In the genomic region with DNA sequence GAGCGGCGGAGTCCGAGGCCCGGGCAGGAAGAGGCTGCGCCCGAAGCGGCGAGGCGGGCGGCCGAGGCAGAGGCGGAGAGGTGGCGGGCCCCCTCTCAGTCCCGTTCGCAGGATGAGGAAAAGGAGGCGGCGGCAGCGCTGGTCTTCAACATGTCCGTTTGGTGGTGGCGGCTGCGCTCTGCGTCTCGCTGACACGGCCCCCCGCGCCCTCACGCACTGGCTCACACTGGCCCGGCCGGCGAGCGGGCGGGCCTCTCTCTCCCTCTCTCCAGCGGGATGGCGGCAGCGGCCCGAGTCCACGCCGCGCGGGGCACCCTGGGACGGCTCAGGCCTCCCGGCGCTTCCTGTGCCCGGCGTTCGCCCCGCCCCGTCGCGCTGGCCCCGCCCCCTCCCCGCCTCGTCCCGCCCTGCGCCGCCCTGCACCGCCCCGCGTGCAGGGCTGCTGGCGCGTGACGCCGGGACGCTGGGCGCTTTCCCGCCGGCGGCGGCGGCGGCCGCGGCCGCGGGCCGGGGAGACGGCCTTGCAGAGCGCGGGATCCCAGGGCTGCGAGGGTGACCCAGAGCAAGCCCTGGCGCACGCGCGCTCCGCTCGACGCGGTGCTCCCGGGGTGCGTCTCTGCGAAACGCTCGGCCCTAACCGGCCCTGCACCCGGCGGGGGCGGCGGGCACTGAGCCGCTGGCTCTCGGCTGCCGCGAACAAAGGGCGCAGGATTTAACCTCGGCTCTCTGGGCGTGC, we compare ENCODE assay signal across 1 cellular context.
TF ChIP-seq lines count a peak whose summit lies in the region.

A gene with protein sequence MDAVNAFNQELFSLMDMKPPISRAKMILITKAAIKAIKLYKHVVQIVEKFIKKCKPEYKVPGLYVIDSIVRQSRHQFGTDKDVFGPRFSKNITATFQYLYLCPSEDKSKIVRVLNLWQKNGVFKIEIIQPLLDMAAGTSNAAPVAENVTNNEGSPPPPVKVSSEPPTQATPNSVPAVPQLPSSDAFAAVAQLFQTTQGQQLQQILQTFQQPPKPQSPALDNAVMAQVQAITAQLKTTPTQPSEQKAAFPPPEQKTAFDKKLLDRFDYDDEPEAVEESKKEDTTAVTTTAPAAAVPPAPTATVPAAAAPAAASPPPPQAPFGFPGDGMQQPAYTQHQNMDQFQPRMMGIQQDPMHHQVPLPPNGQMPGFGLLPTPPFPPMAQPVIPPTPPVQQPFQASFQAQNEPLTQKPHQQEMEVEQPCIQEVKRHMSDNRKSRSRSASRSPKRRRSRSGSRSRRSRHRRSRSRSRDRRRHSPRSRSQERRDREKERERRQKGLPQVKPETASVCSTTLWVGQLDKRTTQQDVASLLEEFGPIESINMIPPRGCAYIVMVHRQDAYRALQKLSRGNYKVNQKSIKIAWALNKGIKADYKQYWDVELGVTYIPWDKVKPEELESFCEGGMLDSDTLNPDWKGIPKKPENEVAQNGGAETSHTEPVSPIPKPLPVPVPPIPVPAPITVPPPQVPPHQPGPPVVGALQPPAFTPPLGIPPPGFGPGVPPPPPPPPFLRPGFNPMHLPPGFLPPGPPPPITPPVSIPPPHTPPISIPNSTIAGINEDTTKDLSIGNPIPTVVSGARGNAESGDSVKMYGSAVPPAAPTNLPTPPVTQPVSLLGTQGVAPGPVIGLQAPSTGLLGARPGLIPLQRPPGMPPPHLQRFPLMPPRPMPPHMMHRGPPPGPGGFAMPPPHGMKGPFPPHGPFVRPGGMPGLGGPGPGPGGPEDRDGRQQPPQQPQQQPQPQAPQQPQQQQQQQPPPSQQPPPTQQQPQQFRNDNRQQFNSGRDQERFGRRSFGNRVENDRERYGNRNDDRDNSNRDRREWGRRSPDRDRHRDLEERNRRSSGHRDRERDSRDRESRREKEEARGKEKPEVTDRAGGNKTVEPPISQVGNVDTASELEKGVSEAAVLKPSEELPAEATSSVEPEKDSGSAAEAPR (minus strand): TSS at position 317 of the 736 bp plus-strand sequence. CDS start 426 bp downstream, outside the sequence.

TF ChIP-seq in GM23338, 12 proteins besides CTCF, POLR2A, EP300 and RAD21 (continued from another document):
- TF ChIP-seq, protein P1, sequence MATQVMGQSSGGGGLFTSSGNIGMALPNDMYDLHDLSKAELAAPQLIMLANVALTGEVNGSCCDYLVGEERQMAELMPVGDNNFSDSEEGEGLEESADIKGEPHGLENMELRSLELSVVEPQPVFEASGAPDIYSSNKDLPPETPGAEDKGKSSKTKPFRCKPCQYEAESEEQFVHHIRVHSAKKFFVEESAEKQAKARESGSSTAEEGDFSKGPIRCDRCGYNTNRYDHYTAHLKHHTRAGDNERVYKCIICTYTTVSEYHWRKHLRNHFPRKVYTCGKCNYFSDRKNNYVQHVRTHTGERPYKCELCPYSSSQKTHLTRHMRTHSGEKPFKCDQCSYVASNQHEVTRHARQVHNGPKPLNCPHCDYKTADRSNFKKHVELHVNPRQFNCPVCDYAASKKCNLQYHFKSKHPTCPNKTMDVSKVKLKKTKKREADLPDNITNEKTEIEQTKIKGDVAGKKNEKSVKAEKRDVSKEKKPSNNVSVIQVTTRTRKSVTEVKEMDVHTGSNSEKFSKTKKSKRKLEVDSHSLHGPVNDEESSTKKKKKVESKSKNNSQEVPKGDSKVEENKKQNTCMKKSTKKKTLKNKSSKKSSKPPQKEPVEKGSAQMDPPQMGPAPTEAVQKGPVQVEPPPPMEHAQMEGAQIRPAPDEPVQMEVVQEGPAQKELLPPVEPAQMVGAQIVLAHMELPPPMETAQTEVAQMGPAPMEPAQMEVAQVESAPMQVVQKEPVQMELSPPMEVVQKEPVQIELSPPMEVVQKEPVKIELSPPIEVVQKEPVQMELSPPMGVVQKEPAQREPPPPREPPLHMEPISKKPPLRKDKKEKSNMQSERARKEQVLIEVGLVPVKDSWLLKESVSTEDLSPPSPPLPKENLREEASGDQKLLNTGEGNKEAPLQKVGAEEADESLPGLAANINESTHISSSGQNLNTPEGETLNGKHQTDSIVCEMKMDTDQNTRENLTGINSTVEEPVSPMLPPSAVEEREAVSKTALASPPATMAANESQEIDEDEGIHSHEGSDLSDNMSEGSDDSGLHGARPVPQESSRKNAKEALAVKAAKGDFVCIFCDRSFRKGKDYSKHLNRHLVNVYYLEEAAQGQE (IDR thresholded peaks at IDR 0.05; ENCODE audit: unreplicated experiment): no peak
- no peak for TF ChIP-seq EZH2phosphoT487 (IDR thresholded peaks at IDR 0.05; ENCODE audit: unreplicated experiment)
- no peak for TF ChIP-seq JUNB (IDR thresholded peaks at IDR 0.05; ENCODE audit: unreplicated experiment)
- no peak for TF ChIP-seq ZNF331 (CRISPR knock-in tag; IDR thresholded peaks at IDR 0.05; ENCODE audit: low read depth)
- no peak for TF ChIP-seq STAT1 (IDR thresholded peaks at IDR 0.05; ENCODE audit: unreplicated experiment)
- TF ChIP-seq, protein P2, sequence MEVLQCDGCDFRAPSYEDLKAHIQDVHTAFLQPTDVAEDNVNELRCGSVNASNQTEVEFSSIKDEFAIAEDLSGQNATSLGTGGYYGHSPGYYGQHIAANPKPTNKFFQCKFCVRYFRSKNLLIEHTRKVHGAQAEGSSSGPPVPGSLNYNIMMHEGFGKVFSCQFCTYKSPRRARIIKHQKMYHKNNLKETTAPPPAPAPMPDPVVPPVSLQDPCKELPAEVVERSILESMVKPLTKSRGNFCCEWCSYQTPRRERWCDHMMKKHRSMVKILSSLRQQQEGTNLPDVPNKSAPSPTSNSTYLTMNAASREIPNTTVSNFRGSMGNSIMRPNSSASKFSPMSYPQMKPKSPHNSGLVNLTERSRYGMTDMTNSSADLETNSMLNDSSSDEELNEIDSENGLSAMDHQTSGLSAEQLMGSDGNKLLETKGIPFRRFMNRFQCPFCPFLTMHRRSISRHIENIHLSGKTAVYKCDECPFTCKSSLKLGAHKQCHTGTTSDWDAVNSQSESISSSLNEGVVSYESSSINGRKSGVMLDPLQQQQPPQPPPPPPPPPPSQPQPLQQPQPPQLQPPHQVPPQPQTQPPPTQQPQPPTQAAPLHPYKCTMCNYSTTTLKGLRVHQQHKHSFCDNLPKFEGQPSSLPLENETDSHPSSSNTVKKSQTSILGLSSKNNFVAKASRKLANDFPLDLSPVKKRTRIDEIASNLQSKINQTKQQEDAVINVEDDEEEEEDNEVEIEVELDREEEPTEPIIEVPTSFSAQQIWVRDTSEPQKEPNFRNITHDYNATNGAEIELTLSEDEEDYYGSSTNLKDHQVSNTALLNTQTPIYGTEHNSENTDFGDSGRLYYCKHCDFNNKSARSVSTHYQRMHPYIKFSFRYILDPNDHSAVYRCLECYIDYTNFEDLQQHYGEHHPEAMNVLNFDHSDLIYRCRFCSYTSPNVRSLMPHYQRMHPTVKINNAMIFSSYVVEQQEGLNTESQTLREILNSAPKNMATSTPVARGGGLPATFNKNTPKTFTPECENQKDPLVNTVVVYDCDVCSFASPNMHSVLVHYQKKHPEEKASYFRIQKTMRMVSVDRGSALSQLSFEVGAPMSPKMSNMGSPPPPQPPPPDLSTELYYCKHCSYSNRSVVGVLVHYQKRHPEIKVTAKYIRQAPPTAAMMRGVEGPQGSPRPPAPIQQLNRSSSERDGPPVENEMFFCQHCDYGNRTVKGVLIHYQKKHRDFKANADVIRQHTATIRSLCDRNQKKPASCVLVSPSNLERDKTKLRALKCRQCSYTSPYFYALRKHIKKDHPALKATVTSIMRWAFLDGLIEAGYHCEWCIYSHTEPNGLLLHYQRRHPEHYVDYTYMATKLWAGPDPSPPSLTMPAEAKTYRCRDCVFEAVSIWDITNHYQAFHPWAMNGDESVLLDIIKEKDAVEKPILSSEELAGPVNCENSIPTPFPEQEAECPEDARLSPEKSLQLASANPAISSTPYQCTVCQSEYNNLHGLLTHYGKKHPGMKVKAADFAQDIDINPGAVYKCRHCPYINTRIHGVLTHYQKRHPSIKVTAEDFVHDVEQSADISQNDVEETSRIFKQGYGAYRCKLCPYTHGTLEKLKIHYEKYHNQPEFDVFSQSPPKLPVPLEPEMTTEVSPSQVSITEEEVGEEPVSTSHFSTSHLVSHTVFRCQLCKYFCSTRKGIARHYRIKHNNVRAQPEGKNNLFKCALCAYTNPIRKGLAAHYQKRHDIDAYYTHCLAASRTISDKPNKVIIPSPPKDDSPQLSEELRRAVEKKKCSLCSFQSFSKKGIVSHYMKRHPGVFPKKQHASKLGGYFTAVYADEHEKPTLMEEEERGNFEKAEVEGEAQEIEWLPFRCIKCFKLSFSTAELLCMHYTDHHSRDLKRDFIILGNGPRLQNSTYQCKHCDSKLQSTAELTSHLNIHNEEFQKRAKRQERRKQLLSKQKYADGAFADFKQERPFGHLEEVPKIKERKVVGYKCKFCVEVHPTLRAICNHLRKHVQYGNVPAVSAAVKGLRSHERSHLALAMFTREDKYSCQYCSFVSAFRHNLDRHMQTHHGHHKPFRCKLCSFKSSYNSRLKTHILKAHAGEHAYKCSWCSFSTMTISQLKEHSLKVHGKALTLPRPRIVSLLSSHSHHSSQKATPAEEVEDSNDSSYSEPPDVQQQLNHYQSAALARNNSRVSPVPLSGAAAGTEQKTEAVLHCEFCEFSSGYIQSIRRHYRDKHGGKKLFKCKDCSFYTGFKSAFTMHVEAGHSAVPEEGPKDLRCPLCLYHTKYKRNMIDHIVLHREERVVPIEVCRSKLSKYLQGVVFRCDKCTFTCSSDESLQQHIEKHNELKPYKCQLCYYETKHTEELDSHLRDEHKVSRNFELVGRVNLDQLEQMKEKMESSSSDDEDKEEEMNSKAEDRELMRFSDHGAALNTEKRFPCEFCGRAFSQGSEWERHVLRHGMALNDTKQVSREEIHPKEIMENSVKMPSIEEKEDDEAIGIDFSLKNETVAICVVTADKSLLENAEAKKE (CRISPR knock-in tag; IDR thresholded peaks at IDR 0.05): no peak
- peak; percentile 78 for TF ChIP-seq POLR2AphosphoS5 (IDR thresholded peaks at IDR 0.05; ENCODE audit: low read depth)
- TF ChIP-seq, protein P3, sequence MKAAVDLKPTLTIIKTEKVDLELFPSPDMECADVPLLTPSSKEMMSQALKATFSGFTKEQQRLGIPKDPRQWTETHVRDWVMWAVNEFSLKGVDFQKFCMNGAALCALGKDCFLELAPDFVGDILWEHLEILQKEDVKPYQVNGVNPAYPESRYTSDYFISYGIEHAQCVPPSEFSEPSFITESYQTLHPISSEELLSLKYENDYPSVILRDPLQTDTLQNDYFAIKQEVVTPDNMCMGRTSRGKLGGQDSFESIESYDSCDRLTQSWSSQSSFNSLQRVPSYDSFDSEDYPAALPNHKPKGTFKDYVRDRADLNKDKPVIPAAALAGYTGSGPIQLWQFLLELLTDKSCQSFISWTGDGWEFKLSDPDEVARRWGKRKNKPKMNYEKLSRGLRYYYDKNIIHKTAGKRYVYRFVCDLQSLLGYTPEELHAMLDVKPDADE (IDR thresholded peaks at IDR 0.05): peak; percentile 47; the same call in 1 of the 2 replicates
